Comparison of ENCODE assay signal across 20 cellular contexts in genomic region chr6:149627672-149628071, GRCh38.
"Had no signal": no experiment of that assay in that cellular context is flagged by ENCODE, and none has a peak within 500 bp of the region (broad histone marks: within the 10 kb centered on the region; RNA-seq: fewer than 3 reads in every experiment).

No MANE protein-coding gene starts in this region.

- H3K27ac ChIP-seq: body of pancreas, coronary artery, testis, upper lobe of right lung had no signal

- H3K4me1 Mint-ChIP-seq: nephron had no signal

- H3K4me3 Mint-ChIP-seq: activated naive CD4-positive, alpha-beta T cell treated with anti-CD3 and anti-CD28 coated beads for 36 hours; nephron; T-cell had no signal

- H3K4me1 ChIP-seq: testis, upper lobe of right lung had no signal

- H3K9me3 ChIP-seq: body of pancreas, SK-N-SH, testis, upper lobe of right lung had no signal

- H3K9me3 Mint-ChIP-seq: activated naive CD4-positive, alpha-beta T cell treated with anti-CD3 and anti-CD28 coated beads for 36 hours; activated T-helper 2 cell treated with anti-CD3 and anti-CD28 coated beads, Interferon-gamma antibody, Interleukin-2, Interleukin-4, amounts not matched to agents 10 μg/mL and 5 μg/mL and 100 μg/mL, durations not matched to agents 14 hours and 24 hours and 36 hours; nephron; T-cell had no signal

- H3K27ac Mint-ChIP-seq: activated naive CD4-positive, alpha-beta T cell treated with anti-CD3 and anti-CD28 coated beads for 36 hours; activated T-helper 2 cell treated with anti-CD3 and anti-CD28 coated beads, Interferon-gamma antibody, Interleukin-2, Interleukin-4, amounts not matched to agents 10 μg/mL and 5 μg/mL and 100 μg/mL, durations not matched to agents 14 hours and 24 hours and 36 hours; nephron; T-cell had no signal

- DNase-seq: activated naive CD4-positive, alpha-beta T cell treated with anti-CD3 and anti-CD28 coated beads for 36 hours; amygdala; body of pancreas; caudate nucleus; effector CD8-positive, alpha-beta T cell; foreskin fibroblast; hypothalamus; left ventricle myocardium superior; mesenchymal stem cell; occipital lobe; SK-N-SH; stimulated activated CD4-positive, alpha-beta T cell treated with anti-CD3 and anti-CD28 coated beads, Interleukin-2, amount 100 ng/mL, for 48 hours; stimulated activated naive CD8-positive, alpha-beta T cell treated with anti-CD3 and anti-CD28 coated beads, Interleukin-15, Interleukin-2, amounts not matched to agents 100 U/mL and 50 U/mL, for 24 hours; T-cell; T1000; testis; upper lobe of right lung had no signal

- H3K27me3 Mint-ChIP-seq: T-cell had no signal

- H3K4me2 ChIP-seq: SK-N-SH had no signal

- H3K9ac ChIP-seq: SK-N-SH had no signal

- ATAC-seq: body of pancreas; left ventricle myocardium superior; stimulated activated naive CD8-positive, alpha-beta T cell treated with anti-CD3 and anti-CD28 coated beads, Interleukin-15, Interleukin-2, amounts not matched to agents 100 U/mL and 50 U/mL, for 24 hours; T-cell; upper lobe of right lung had no signal

- H3K4me3 ChIP-seq: body of pancreas, coronary artery, testis, upper lobe of right lung had no signal

- H3K27me3 ChIP-seq: body of pancreas, testis, upper lobe of right lung had no signal
